5 cellular contexts compared by ENCODE assay signal in the genomic region with DNA sequence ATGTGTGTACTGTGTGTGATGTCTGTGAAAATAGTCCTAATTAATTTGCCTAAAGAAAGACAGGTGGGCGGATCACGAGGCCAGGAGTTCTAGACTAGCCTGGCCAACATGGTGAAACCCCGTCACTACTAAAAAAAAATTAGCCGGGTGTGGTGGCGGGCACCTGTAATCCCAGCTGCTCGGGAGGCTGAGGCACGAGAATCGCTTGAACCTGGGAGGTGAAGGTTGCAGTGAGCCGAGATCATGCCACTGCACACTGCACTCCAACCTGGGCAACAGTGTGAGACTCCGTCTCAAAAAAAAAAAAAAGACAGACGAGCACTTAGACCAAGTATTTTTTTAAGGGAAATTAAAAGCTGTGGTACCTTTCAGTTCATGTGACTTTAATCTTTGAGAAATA.
DNase-seq lines count a peak whose midpoint lies in the region; ATAC-seq, FAIRE-seq and TF ChIP-seq lines count a peak whose summit lies in the region.
"Not testable (repeated sequence)": the region's sequence is repeated elsewhere in the genome, so short reads cannot be mapped to it uniquely, and the experiment has no call there.

No MANE protein-coding gene starts in this region.

- not testable (repeated sequence) for H3K27ac Mint-ChIP-seq in HFFc6, WTC11

- CTCF ChIA-PET in HCT116 (lab: Charles Lee); PC-9 (lab: Charles Lee); HepG2 (lab: Yijun Ruan, JAX; ENCODE audit: low intra/inter-chr PET ratio, low total read pairs): not testable (repeated sequence)
- CTCF ChIA-PET in WTC11 (lab: Charles Lee) = interaction anchor here (1.3 kb wide), 1 partner anchor 78 kb away, joined by 3 read pairs; no protein-coding TSS in a partner anchor

- H3K27me3 Mint-ChIP-seq in HFFc6 (ENCODE audit: insufficient read depth); WTC11 (ENCODE audit: low read depth): not testable (repeated sequence)

- not testable (repeated sequence) for FAIRE-seq in HepG2 (lab: Jason Lieb, UNC)

- TF ChIP-seq EP300 in HepG2 (IDR thresholded peaks at IDR 0.05; ENCODE audit: low read depth in 2 of 2, low read length in 2 of 2); HepG2 (CRISPR knock-in tag; IDR thresholded peaks at IDR 0.05; ENCODE audit: borderline replicate concordance): not testable (repeated sequence)

- in situ Hi-C loops in HepG2 (cut with HindIII; ENCODE audit: extremely low pct_ligation_motif_present, low pct_unique_long_range_greater_than_20kb) = not testable (repeated sequence)

- not testable (repeated sequence) for TF ChIP-seq POLR2A in HCT116 (IDR thresholded peaks at IDR 0.05; ENCODE audit: borderline replicate concordance, extremely low read depth, insufficient read depth, insufficient read length); HepG2 (IDR thresholded peaks at IDR 0.05; ENCODE audit: insufficient read depth in 1 of 2, low read depth in 2 of 2, low read length in 2 of 2)

- RAD21 ChIA-PET in HCT116 (lab: Charles Lee; ENCODE audit: low non-redundant PET in 1 of 2, low total read pairs in 2 of 2, uncharacterized antibody in 2 of 2, unreplicated experiment in 2 of 2) = not testable (repeated sequence)

- not testable (repeated sequence) for H3K9me2 ChIP-seq in HCT116 (ENCODE audit: insufficient read depth); PC-9 (ENCODE audit: insufficient read depth)

- not testable (repeated sequence) for H3K36me3 Mint-ChIP-seq in HFFc6 (ENCODE audit: low read depth)
- peaks cover 11% of the 10 kb centered on the region for H3K36me3 Mint-ChIP-seq in WTC11

- H3K4me3 ChIP-seq in HCT116 (replicated peaks in 1 of 2; ENCODE audit: low read depth in 1 of 2, low read length in 2 of 2) (peak overlapping the region; percentile 67 to 77), PC-9 (peak overlapping the region; percentile 55; the same call in 1 of the 2 replicates), HepG2 (replicated peaks in 1 of 3; ENCODE audit: insufficient read depth in 1 of 3, low read depth in 2 of 3, low read length in 3 of 3) (peak overlapping the region; percentile 76 to 83 (median 76); a peak in 5 of 6 replicates)

- not testable (repeated sequence) for H3K27me3 ChIP-seq in HCT116 (ENCODE audit: insufficient read depth, low read length); PC-9 (ENCODE audit: insufficient read depth, low read depth); HepG2 (ENCODE audit: control insufficient read depth in 1 of 2, insufficient read depth in 2 of 2, low read length in 2 of 2)

- H3K36me3 ChIP-seq in HCT116 (ENCODE audit: control insufficient read depth in 1 of 2, insufficient read depth in 2 of 2, low read length in 2 of 2); PC-9 (ENCODE audit: low read depth): not testable (repeated sequence)
- H3K36me3 ChIP-seq in HepG2 (replicated peaks in 1 of 2; ENCODE audit: control insufficient read depth in 1 of 2, insufficient read depth in 2 of 2, low read length in 2 of 2) = peaks cover 1 to 12% of the 10 kb centered on the region in 2 experiments; a peak in 2 of 5 replicates

- DNase-seq in HCT116 (ENCODE audit: low read depth, low spot score); HFFc6; PC-9; WTC11 (ENCODE audit: low spot score); HepG2 (ENCODE audit: low spot score): not testable (repeated sequence)

- H3F3A ChIP-seq in PC-9 (ENCODE audit: insufficient read depth, low read depth) = not testable (repeated sequence)

- H3K4me2 ChIP-seq in HCT116 (ENCODE audit: low read length) (peak overlapping the region; percentile 80), PC-9 (peak overlapping the region; percentile 43), HepG2 (ENCODE audit: low read depth, low read length) (peak overlapping the region; percentile 61)

- intact Hi-C loops in HCT116 (cut with micrococcal nuclease); PC-9 (cut with micrococcal nuclease; ENCODE audit: unreplicated experiment): not testable (repeated sequence)
- intact Hi-C loops in HepG2 (cut with micrococcal nuclease; ENCODE audit: unreplicated experiment) = loop anchor here (5.0 kb wide), 2 partner anchors 75 to 215 kb away; no protein-coding TSS in a partner anchor

- ATAC-seq in HCT116, WTC11, HepG2: not testable (repeated sequence)

- H3K9me3 ChIP-seq in HCT116 (ENCODE audit: control insufficient read depth in 1 of 2, insufficient read depth in 1 of 2, low read depth in 1 of 2, low read length in 2 of 2); PC-9 (ENCODE audit: insufficient read depth, low read depth); HepG2 (ENCODE audit: low read length): not testable (repeated sequence)

- not testable (repeated sequence) for TF ChIP-seq CTCF in HCT116 (IDR thresholded peaks at IDR 0.05 in 2 of 3, conservative IDR thresholded peaks at IDR 0.05 in 1 of 3; ENCODE audit: borderline replicate concordance in 1 of 3, insufficient read depth in 1 of 3, low read depth in 2 of 3, low read length in 2 of 3); HFFc6 (IDR thresholded peaks at IDR 0.05); PC-9 (conservative IDR thresholded peaks at IDR 0.05); WTC11 (IDR thresholded peaks at IDR 0.05); HepG2 (CRISPR knock-in tag; IDR thresholded peaks at IDR 0.05)

- H3K4me1 Mint-ChIP-seq in HFFc6 (ENCODE audit: low read depth) = not testable (repeated sequence)
- peaks cover 36% of the 10 kb centered on the region for H3K4me1 Mint-ChIP-seq in WTC11

- POLR2A ChIA-PET in HCT116 (lab: Charles Lee); PC-9 (lab: Charles Lee; ENCODE audit: unreplicated experiment); WTC11 (lab: Charles Lee); HepG2 (lab: Yijun Ruan, JAX): not testable (repeated sequence)

- H3K27ac ChIP-seq in HCT116 (ENCODE audit: low read depth, low read length) = peak overlapping the region; percentile 85; the same call in 1 of the 2 replicates
- not testable (repeated sequence) for H3K27ac ChIP-seq in PC-9; HepG2 (ENCODE audit: extremely low read length, insufficient read depth, low read length)

- not testable (repeated sequence) for BruUV-seq in HCT116 (replicated peaks; lab: Mats Ljungman, UMichigan); PC-9 (replicated peaks; lab: Mats Ljungman, UMichigan); HepG2 (replicated peaks; lab: Mats Ljungman, UMichigan)

- H4K20me1 ChIP-seq in HCT116 (ENCODE audit: insufficient read depth); PC-9 (ENCODE audit: insufficient read depth); HepG2 (ENCODE audit: insufficient read depth, low read length): not testable (repeated sequence)

- H3K4me3 Mint-ChIP-seq in HFFc6 = peak overlapping the region; percentile 60; the same call in 1 of the 2 replicates
- H3K4me3 Mint-ChIP-seq in WTC11 = not testable (repeated sequence)

- not testable (repeated sequence) for H2AFZ ChIP-seq in HCT116 (ENCODE audit: low read depth, low read length, poor library complexity, severe bottlenecking); HepG2 (ENCODE audit: low read length)
- H2AFZ ChIP-seq in PC-9 = 0 out of 2 replicates have a peak overlapping the region, but pooled peaks have one; percentile 18

- H3K9ac ChIP-seq in HCT116 (ENCODE audit: low read length) (peak overlapping the region; percentile 87), HepG2 (ENCODE audit: insufficient read depth, low read depth, low read length) (peak overlapping the region; percentile 27)

- not testable (repeated sequence) for H3K4me1 ChIP-seq in HCT116 (ENCODE audit: control insufficient read depth in 1 of 2, insufficient read depth in 2 of 2, low read length in 2 of 2); PC-9 (replicated peaks; ENCODE audit: insufficient read depth); HepG2 (ENCODE audit: insufficient read depth, low read length)

- peaks cover 58% of the 10 kb centered on the region for H3K79me2 ChIP-seq in HCT116 (ENCODE audit: insufficient read depth, low read length)
- H3K79me2 ChIP-seq in PC-9 (ENCODE audit: low read depth) = peaks cover 16% of the 10 kb centered on the region
- peaks cover 26% of the 10 kb centered on the region for H3K79me2 ChIP-seq in HepG2 (ENCODE audit: insufficient read depth, low read length)

- 55% methylated on average over 11 of the region's 11 CpGs for WGBS in HepG2 (ENCODE audit: low lambda C conversion rate)

- TF ChIP-seq RAD21 in HCT116 (IDR thresholded peaks at IDR 0.05; ENCODE audit: low read depth); HepG2 (CRISPR knock-in tag; IDR thresholded peaks at IDR 0.05): not testable (repeated sequence)

- not testable (repeated sequence) for H3K9me3 Mint-ChIP-seq in HFFc6, WTC11

TF ChIP-seq in WTC11, 78 proteins besides CTCF, POLR2A, EP300 and RAD21:
- TF ChIP-seq ZNF121 (CRISPR knock-in tag; IDR thresholded peaks at IDR 0.05) = 0 out of 2 replicates have a peak, but pooled peaks have one; percentile 30
TF ChIP-seq in WTC11: peak in this region for 1; not testable (repeated sequence) for 77.

TF ChIP-seq in HepG2, 621 proteins besides CTCF, POLR2A, EP300 and RAD21:
- peak; percentile 52 for TF ChIP-seq ZNF121 (CRISPR knock-in tag; IDR thresholded peaks at IDR 0.05)
- TF ChIP-seq ZNF460 (CRISPR knock-in tag; IDR thresholded peaks at IDR 0.05; ENCODE audit: borderline replicate concordance) = peak; percentile 59
